Comparison of ENCODE assay signal across 1 cellular context in the genomic region with DNA sequence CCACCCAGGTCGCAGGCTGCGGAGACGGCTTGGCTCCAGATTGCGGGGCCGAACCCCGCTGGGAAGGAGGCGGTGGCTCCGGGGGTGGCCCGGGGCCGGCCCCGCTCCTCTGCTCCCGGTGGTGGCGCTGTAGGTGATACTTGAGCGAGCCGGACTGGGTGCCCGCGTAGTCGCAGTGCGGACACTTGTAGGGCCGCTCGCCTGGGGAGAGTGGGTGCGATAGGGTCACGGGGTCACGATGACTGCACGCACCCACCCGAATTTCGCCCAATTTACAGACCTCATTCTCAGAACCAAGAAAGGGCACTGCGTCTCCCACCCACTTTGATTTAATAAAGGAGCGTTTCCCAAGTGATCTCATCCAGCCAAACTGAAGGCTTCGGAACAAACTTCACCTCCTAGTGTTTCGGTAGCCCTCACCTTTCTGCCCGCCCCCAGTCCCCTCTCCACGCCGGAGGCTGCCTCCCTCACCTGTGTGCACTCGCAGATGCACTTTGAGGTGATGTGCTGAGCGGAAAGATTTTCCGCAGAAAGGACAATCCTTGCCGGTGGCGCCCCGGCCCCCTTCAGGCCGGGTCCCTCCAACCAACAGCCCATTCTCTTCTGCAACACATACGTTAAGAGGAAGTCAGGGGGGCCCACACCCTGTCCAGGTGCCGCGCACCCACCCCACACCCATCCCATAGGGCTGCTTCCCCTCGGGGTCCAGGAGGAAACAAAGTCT.
TF ChIP-seq lines count a peak whose summit lies in the region.

No MANE protein-coding gene starts in this region.

TF ChIP-seq in HepG2, 621 proteins besides CTCF, POLR2A, EP300 and RAD21:
- TF ChIP-seq RBFOX2 (IDR thresholded peaks at IDR 0.05; ENCODE audit: low read depth, low read length) (peak; percentile 66), AGO2 (optimal IDR thresholded peaks at IDR 0.05; ENCODE audit: low read depth, low read length) (peak; percentile 79), ZNF354B (CRISPR knock-in tag; IDR thresholded peaks at IDR 0.05) (no peak), IRF2 (CRISPR knock-in tag; IDR thresholded peaks at IDR 0.05) (no peak), ZBTB3 (CRISPR knock-in tag; IDR thresholded peaks at IDR 0.05; ENCODE audit: borderline replicate concordance, low read depth) (no peak), AGO1 (IDR thresholded peaks at IDR 0.05; ENCODE audit: low read depth, low read length, poor library complexity, severe bottlenecking) (peak; percentile 73), SOX6 (IDR thresholded peaks at IDR 0.05) (no peak), SOX6 (CRISPR knock-in tag; IDR thresholded peaks at IDR 0.05) (0 out of 2 replicates have a peak, but pooled peaks have one; percentile 12), ZNF564 (CRISPR knock-in tag; IDR thresholded peaks at IDR 0.05) (no peak), JUND (CRISPR knock-in tag; IDR thresholded peaks at IDR 0.05) (no peak), HOXA3 (CRISPR knock-in tag; IDR thresholded peaks at IDR 0.05) (peak; percentile 20; the same call in 1 of the 2 replicates), ZNF317 (CRISPR knock-in tag; IDR thresholded peaks at IDR 0.05) (0 out of 2 replicates have a peak, but pooled peaks have one; percentile 25), MED8 (CRISPR knock-in tag; IDR thresholded peaks at IDR 0.05; ENCODE audit: insufficient replicate concordance) (peak; percentile 22), ARNT (IDR thresholded peaks at IDR 0.05) (no peak), ZIK1 (CRISPR knock-in tag; IDR thresholded peaks at IDR 0.05; ENCODE audit: borderline replicate concordance, low read depth) (no peak), NFE2L1 (CRISPR knock-in tag; IDR thresholded peaks at IDR 0.05; ENCODE audit: borderline replicate concordance) (no peak), RFX3 (CRISPR knock-in tag; IDR thresholded peaks at IDR 0.05) (no peak), ZMAT3 (CRISPR knock-in tag; conservative IDR thresholded peaks at IDR 0.05) (no peak), MEIS2 (CRISPR knock-in tag; IDR thresholded peaks at IDR 0.05) (0 out of 2 replicates have a peak, but pooled peaks have one; percentile 12)
- TF ChIP-seq, protein P1, sequence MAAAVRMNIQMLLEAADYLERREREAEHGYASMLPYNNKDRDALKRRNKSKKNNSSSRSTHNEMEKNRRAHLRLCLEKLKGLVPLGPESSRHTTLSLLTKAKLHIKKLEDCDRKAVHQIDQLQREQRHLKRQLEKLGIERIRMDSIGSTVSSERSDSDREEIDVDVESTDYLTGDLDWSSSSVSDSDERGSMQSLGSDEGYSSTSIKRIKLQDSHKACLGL (CRISPR knock-in tag; IDR thresholded peaks at IDR 0.05) = 0 out of 2 replicates have a peak, but pooled peaks have one; percentile 57
- TF ChIP-seq, protein P2, sequence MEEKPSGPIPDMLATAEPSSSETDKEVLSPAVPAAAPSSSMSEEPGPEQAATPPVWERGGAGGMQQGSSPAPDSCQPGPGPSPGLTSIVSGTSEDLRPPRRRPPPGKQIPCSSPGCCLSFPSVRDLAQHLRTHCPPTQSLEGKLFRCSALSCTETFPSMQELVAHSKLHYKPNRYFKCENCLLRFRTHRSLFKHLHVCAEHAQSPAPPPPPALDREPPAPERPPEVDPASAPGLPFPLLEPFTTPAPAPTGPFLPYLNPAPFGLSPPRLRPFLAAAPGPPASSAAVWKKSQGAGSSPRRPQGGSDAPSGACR (CRISPR knock-in tag; IDR thresholded peaks at IDR 0.05) = no peak
- TF ChIP-seq, protein P3, sequence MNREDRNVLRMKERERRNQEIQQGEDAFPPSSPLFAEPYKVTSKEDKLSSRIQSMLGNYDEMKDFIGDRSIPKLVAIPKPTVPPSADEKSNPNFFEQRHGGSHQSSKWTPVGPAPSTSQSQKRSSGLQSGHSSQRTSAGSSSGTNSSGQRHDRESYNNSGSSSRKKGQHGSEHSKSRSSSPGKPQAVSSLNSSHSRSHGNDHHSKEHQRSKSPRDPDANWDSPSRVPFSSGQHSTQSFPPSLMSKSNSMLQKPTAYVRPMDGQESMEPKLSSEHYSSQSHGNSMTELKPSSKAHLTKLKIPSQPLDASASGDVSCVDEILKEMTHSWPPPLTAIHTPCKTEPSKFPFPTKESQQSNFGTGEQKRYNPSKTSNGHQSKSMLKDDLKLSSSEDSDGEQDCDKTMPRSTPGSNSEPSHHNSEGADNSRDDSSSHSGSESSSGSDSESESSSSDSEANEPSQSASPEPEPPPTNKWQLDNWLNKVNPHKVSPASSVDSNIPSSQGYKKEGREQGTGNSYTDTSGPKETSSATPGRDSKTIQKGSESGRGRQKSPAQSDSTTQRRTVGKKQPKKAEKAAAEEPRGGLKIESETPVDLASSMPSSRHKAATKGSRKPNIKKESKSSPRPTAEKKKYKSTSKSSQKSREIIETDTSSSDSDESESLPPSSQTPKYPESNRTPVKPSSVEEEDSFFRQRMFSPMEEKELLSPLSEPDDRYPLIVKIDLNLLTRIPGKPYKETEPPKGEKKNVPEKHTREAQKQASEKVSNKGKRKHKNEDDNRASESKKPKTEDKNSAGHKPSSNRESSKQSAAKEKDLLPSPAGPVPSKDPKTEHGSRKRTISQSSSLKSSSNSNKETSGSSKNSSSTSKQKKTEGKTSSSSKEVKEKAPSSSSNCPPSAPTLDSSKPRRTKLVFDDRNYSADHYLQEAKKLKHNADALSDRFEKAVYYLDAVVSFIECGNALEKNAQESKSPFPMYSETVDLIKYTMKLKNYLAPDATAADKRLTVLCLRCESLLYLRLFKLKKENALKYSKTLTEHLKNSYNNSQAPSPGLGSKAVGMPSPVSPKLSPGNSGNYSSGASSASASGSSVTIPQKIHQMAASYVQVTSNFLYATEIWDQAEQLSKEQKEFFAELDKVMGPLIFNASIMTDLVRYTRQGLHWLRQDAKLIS (CRISPR knock-in tag; IDR thresholded peaks at IDR 0.05) = no peak
- TF ChIP-seq, protein P4, sequence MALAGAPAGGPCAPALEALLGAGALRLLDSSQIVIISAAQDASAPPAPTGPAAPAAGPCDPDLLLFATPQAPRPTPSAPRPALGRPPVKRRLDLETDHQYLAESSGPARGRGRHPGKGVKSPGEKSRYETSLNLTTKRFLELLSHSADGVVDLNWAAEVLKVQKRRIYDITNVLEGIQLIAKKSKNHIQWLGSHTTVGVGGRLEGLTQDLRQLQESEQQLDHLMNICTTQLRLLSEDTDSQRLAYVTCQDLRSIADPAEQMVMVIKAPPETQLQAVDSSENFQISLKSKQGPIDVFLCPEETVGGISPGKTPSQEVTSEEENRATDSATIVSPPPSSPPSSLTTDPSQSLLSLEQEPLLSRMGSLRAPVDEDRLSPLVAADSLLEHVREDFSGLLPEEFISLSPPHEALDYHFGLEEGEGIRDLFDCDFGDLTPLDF (CRISPR knock-in tag; IDR thresholded peaks at IDR 0.05) = no peak
- TF ChIP-seq, protein P5, sequence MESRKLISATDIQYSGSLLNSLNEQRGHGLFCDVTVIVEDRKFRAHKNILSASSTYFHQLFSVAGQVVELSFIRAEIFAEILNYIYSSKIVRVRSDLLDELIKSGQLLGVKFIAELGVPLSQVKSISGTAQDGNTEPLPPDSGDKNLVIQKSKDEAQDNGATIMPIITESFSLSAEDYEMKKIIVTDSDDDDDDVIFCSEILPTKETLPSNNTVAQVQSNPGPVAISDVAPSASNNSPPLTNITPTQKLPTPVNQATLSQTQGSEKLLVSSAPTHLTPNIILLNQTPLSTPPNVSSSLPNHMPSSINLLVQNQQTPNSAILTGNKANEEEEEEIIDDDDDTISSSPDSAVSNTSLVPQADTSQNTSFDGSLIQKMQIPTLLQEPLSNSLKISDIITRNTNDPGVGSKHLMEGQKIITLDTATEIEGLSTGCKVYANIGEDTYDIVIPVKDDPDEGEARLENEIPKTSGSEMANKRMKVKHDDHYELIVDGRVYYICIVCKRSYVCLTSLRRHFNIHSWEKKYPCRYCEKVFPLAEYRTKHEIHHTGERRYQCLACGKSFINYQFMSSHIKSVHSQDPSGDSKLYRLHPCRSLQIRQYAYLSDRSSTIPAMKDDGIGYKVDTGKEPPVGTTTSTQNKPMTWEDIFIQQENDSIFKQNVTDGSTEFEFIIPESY (CRISPR knock-in tag; IDR thresholded peaks at IDR 0.05) = peak; percentile 91
- TF ChIP-seq, protein P6, sequence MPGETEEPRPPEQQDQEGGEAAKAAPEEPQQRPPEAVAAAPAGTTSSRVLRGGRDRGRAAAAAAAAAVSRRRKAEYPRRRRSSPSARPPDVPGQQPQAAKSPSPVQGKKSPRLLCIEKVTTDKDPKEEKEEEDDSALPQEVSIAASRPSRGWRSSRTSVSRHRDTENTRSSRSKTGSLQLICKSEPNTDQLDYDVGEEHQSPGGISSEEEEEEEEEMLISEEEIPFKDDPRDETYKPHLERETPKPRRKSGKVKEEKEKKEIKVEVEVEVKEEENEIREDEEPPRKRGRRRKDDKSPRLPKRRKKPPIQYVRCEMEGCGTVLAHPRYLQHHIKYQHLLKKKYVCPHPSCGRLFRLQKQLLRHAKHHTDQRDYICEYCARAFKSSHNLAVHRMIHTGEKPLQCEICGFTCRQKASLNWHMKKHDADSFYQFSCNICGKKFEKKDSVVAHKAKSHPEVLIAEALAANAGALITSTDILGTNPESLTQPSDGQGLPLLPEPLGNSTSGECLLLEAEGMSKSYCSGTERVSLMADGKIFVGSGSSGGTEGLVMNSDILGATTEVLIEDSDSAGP (CRISPR knock-in tag; IDR thresholded peaks at IDR 0.05; ENCODE audit: borderline replicate concordance) = peak; percentile 25; the same call in 1 of the 2 replicates
- TF ChIP-seq, protein P7, sequence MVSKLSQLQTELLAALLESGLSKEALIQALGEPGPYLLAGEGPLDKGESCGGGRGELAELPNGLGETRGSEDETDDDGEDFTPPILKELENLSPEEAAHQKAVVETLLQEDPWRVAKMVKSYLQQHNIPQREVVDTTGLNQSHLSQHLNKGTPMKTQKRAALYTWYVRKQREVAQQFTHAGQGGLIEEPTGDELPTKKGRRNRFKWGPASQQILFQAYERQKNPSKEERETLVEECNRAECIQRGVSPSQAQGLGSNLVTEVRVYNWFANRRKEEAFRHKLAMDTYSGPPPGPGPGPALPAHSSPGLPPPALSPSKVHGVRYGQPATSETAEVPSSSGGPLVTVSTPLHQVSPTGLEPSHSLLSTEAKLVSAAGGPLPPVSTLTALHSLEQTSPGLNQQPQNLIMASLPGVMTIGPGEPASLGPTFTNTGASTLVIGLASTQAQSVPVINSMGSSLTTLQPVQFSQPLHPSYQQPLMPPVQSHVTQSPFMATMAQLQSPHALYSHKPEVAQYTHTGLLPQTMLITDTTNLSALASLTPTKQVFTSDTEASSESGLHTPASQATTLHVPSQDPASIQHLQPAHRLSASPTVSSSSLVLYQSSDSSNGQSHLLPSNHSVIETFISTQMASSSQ (IDR thresholded peaks at IDR 0.05; ENCODE audit: low read depth) = no peak
- TF ChIP-seq, protein P7 (CRISPR knock-in tag; IDR thresholded peaks at IDR 0.05; ENCODE audit: borderline replicate concordance) = no peak
- TF ChIP-seq, protein P8, sequence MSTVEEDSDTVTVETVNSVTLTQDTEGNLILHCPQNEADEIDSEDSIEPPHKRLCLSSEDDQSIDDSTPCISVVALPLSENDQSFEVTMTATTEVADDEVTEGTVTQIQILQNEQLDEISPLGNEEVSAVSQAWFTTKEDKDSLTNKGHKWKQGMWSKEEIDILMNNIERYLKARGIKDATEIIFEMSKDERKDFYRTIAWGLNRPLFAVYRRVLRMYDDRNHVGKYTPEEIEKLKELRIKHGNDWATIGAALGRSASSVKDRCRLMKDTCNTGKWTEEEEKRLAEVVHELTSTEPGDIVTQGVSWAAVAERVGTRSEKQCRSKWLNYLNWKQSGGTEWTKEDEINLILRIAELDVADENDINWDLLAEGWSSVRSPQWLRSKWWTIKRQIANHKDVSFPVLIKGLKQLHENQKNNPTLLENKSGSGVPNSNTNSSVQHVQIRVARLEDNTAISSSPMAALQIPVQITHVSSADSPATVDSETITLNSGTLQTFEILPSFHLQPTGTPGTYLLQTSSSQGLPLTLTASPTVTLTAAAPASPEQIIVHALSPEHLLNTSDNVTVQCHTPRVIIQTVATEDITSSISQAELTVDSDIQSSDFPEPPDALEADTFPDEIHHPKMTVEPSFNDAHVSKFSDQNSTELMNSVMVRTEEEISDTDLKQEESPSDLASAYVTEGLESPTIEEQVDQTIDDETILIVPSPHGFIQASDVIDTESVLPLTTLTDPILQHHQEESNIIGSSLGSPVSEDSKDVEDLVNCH (CRISPR knock-in tag; IDR thresholded peaks at IDR 0.05) = no peak
